ENCODE assay signal across 13 cellular contexts in the genomic region with DNA sequence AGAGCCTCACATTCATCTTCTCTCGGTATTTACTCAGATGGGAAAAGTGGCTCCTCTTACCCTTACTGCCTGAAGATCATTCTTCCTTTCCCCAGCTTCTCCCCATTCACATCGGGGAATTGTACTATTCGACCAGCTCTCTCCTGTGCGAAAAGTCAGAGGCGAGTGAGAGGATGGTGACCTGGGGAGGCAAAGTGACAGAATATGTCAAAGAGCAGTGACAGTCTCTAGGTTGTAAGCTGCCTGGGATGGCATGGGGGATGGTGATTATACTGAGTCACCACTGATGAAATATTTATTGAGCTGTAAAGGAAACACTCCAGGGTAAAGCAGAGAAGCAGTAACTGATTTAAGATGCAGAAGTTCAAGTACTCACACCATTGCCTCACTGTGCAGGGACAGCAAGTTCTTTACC. TPM values are rescaled to one million over a fixed set of nuclear protein-coding genes. Genes with fewer than 3 reads are reported as not detected.
DNase-seq lines count a peak whose midpoint lies in the region; ATAC-seq and TF ChIP-seq lines count a peak whose summit lies in the region.
"Had no signal": no experiment of that assay in that cellular context is flagged by ENCODE, and none has a peak within 500 bp of the region (broad histone marks: within the 10 kb centered on the region; RNA-seq: fewer than 3 reads in every experiment).

No MANE protein-coding gene starts in this region.

- DNase-seq in DMS 273 (lab: John Stamatoyannopoulos, UW; ENCODE audit: unreplicated experiment) (peak; percentile 16), DMS 273 treated with DMSO at 0.1 percent for 48 hours (lab: John Stamatoyannopoulos, UW) (no peak), PC-3 (peak; percentile 75), fibroblast of lung (ENCODE audit: low read depth in 2 of 2) (peak; percentile 15 to 25), NCI-H1048 (lab: John Stamatoyannopoulos, UW) (no peak)
- DNase-seq in stimulated activated effector memory CD8-positive, alpha-beta T cell treated with anti-CD3 and anti-CD28 coated beads, Interleukin-12 subunit alpha, Interleukin-12 subunit beta, amount 100 ng/mL, for 72 hours (ENCODE audit: low spot score in 2 of 2), result no peak
- no peak for DNase-seq in activated T-cell treated with anti-CD3 and anti-CD28 coated beads, Interleukin-2, amount 50 U/mL, for 72 hours
- DNase-seq in CD8-positive, alpha-beta T cell, result no peak
- DNase-seq: activated CD4-positive, alpha-beta T cell treated with anti-CD3 and anti-CD28 coated beads, Interleukin-2, amount 50 U/mL, for 48 hours; activated naive CD8-positive, alpha-beta T cell treated with anti-CD3 and anti-CD28 coated beads, Interleukin-2, amount 10 ng/mL, durations not matched to agents 7 days and 5 days; naive B cell; stimulated activated CD4-positive, alpha-beta T cell treated with anti-CD3 and anti-CD28 coated beads, Interleukin-15, amount 100 ng/mL, for 24 hours; stimulated activated naive CD4-positive, alpha-beta T cell treated with Interleukin-2 at 50 U/mL for 16 hours had no signal

- H4K20me1 ChIP-seq in PC-3 (ENCODE audit: low read length) (no peaks in the 10 kb centered on the region), fibroblast of lung (ENCODE audit: control insufficient read depth, extremely low read depth, insufficient read depth, low read length) (no peaks in the 10 kb centered on the region)

- no peak overlapping the region for H3K27ac ChIP-seq in PC-3 (ENCODE audit: low read length)
- no peak overlapping the region for H3K27ac ChIP-seq in fibroblast of lung (ENCODE audit: insufficient read depth, low read length)
- no peak overlapping the region for H3K27ac ChIP-seq in CD8-positive, alpha-beta T cell (ENCODE audit: low read depth, low read length)

- H3K79me2 ChIP-seq in PC-3 (ENCODE audit: low read length), result no peaks in the 10 kb centered on the region
- H3K79me2 ChIP-seq in fibroblast of lung (ENCODE audit: control insufficient read depth, insufficient read depth, low read length), result no peaks in the 10 kb centered on the region

- no peaks in the 10 kb centered on the region for H3F3A ChIP-seq in PC-3 (ENCODE audit: low read length, unreplicated experiment)

- H3K9ac ChIP-seq in PC-3 (ENCODE audit: low read length) (no peak overlapping the region), fibroblast of lung (ENCODE audit: insufficient read depth, low read length) (no peak overlapping the region)

- H2AFZ ChIP-seq in PC-3 (ENCODE audit: low read length) (no peak overlapping the region), fibroblast of lung (ENCODE audit: low read length) (no peak overlapping the region)

- peaks cover 5% of the 10 kb centered on the region; the same call in 1 of the 2 replicates for H3K27me3 ChIP-seq in PC-3 (ENCODE audit: low read length)
- no peaks in the 10 kb centered on the region for H3K27me3 ChIP-seq in fibroblast of lung (ENCODE audit: control insufficient read depth, insufficient read depth, low read length)
- no peaks in the 10 kb centered on the region for H3K27me3 ChIP-seq in CD8-positive, alpha-beta T cell (ENCODE audit: insufficient read depth, low read length)

- H3K4me1 ChIP-seq in PC-3 (ENCODE audit: insufficient read depth, low read length), result peaks cover 15% of the 10 kb centered on the region
- no peaks in the 10 kb centered on the region for H3K4me1 ChIP-seq in fibroblast of lung (ENCODE audit: control insufficient read depth, extremely low read depth, insufficient read depth, low read length)
- no peaks in the 10 kb centered on the region for H3K4me1 ChIP-seq in CD8-positive, alpha-beta T cell (ENCODE audit: insufficient read depth, low read length)

- intact Hi-C loops in PC-3 (cut with micrococcal nuclease), result no loop called here
- intact Hi-C loops in CD8-positive, alpha-beta T cell (cut with DNase I, micrococcal nuclease), result no loop called here

- peaks cover 5% of the 10 kb centered on the region for H3K27me3 Mint-ChIP-seq in activated T-cell treated with anti-CD3 and anti-CD28 coated beads, Interleukin-2, amount 50 U/mL, for 72 hours (ENCODE audit: low read depth)
- no peaks in the 10 kb centered on the region for H3K27me3 Mint-ChIP-seq in CD8-positive, alpha-beta T cell (ENCODE audit: low read depth)
- H3K27me3 Mint-ChIP-seq: naive B cell had no signal

- CTCF ChIA-PET in PC-3 (lab: Charles Lee), result interaction anchor here (0.7 to 1.4 kb wide), 2 partner anchors 29 to 85 kb away, joined by 3 to 7 read pairs; no protein-coding TSS in a partner anchor
- CTCF ChIA-PET in CD8-positive, alpha-beta T cell (lab: Charles Lee), result interaction anchor here (0.9 to 2.7 kb wide), 5 partner anchors 12 to 204 kb away, joined by 3 to 11 read pairs (median 5); no protein-coding TSS in a partner anchor

- POLR2A ChIA-PET in PC-3 (lab: Charles Lee; ENCODE audit: unreplicated experiment), result interaction anchor here (0.6 kb wide), 1 partner anchor 76 kb away, joined by 3 read pairs; no protein-coding TSS in a partner anchor
- POLR2A ChIA-PET in CD8-positive, alpha-beta T cell (lab: Charles Lee), result interaction anchor here (0.7 kb wide), 1 partner anchor 23 kb away, joined by 3 read pairs; no protein-coding TSS in a partner anchor

- H3K4me2 ChIP-seq in PC-3 (ENCODE audit: low read length), result peak overlapping the region; percentile 38; the same call in 1 of the 2 replicates
- H3K4me2 ChIP-seq in fibroblast of lung (ENCODE audit: extremely low read depth, insufficient read depth, low read length), result no peak overlapping the region

- H3K4me3 ChIP-seq in PC-3 (ENCODE audit: low read length), result no peak overlapping the region
- H3K4me3 ChIP-seq in fibroblast of lung (replicated peaks in 1 of 4; ENCODE audit: control extremely low read depth in 1 of 4, insufficient read depth in 1 of 4, low read depth in 3 of 4, low read length in 4 of 4), result no peak overlapping the region
- H3K4me3 ChIP-seq in CD8-positive, alpha-beta T cell (ENCODE audit: low read depth, low read length), result no peak overlapping the region

- no peaks in the 10 kb centered on the region for H3K4me1 Mint-ChIP-seq in stimulated activated effector memory CD8-positive, alpha-beta T cell treated with anti-CD3 and anti-CD28 coated beads, Interleukin-12 subunit alpha, Interleukin-12 subunit beta, amount 100 ng/mL, for 72 hours
- no peaks in the 10 kb centered on the region for H3K4me1 Mint-ChIP-seq in activated T-cell treated with anti-CD3 and anti-CD28 coated beads, Interleukin-2, amount 50 U/mL, for 72 hours (ENCODE audit: low read depth)
- H3K4me1 Mint-ChIP-seq in CD8-positive, alpha-beta T cell (ENCODE audit: low read depth), result no peaks in the 10 kb centered on the region
- H3K4me1 Mint-ChIP-seq: activated naive CD8-positive, alpha-beta T cell treated with anti-CD3 and anti-CD28 coated beads, Interleukin-2, amount 10 ng/mL, durations not matched to agents 7 days and 5 days; naive B cell had no signal

- H3K9me3 ChIP-seq in PC-3 (ENCODE audit: low read length), result no peaks in the 10 kb centered on the region
- H3K9me3 ChIP-seq in fibroblast of lung (ENCODE audit: control insufficient read depth, insufficient read depth, low read depth, low read length), result no peaks in the 10 kb centered on the region
- H3K9me3 ChIP-seq in CD8-positive, alpha-beta T cell (ENCODE audit: low read length), result no peaks in the 10 kb centered on the region

- ATAC-seq in PC-3, result peak; percentile 97
- ATAC-seq in stimulated activated effector memory CD8-positive, alpha-beta T cell treated with anti-CD3 and anti-CD28 coated beads, Interleukin-12 subunit alpha, Interleukin-12 subunit beta, amount 100 ng/mL, for 72 hours, result peak; percentile 44
- no peak for ATAC-seq in activated T-cell treated with anti-CD3 and anti-CD28 coated beads, Interleukin-2, amount 50 U/mL, for 72 hours (replicated peaks in 1 of 2)
- ATAC-seq in CD8-positive, alpha-beta T cell, result no peak

- no TSS peak for BruUV-seq in PC-3 (replicated peaks; lab: Mats Ljungman, UMichigan)

- H3K4me3 Mint-ChIP-seq in stimulated activated effector memory CD8-positive, alpha-beta T cell treated with anti-CD3 and anti-CD28 coated beads, Interleukin-12 subunit alpha, Interleukin-12 subunit beta, amount 100 ng/mL, for 72 hours, result no peak overlapping the region
- no peak overlapping the region for H3K4me3 Mint-ChIP-seq in activated T-cell treated with anti-CD3 and anti-CD28 coated beads, Interleukin-2, amount 50 U/mL, for 72 hours
- H3K4me3 Mint-ChIP-seq in CD8-positive, alpha-beta T cell, result no peak overlapping the region
- H3K4me3 Mint-ChIP-seq: activated naive CD8-positive, alpha-beta T cell treated with anti-CD3 and anti-CD28 coated beads, Interleukin-2, amount 10 ng/mL, durations not matched to agents 7 days and 5 days; naive B cell had no signal

- no peaks in the 10 kb centered on the region for H3K36me3 ChIP-seq in PC-3 (ENCODE audit: low read depth, low read length)
- no peaks in the 10 kb centered on the region for H3K36me3 ChIP-seq in fibroblast of lung (ENCODE audit: control insufficient read depth, insufficient read depth, low read length)
- no peaks in the 10 kb centered on the region for H3K36me3 ChIP-seq in CD8-positive, alpha-beta T cell (ENCODE audit: insufficient read depth, low read length)

- no peaks in the 10 kb centered on the region for H3K9me3 Mint-ChIP-seq in stimulated activated effector memory CD8-positive, alpha-beta T cell treated with anti-CD3 and anti-CD28 coated beads, Interleukin-12 subunit alpha, Interleukin-12 subunit beta, amount 100 ng/mL, for 72 hours
- no peaks in the 10 kb centered on the region for H3K9me3 Mint-ChIP-seq in activated T-cell treated with anti-CD3 and anti-CD28 coated beads, Interleukin-2, amount 50 U/mL, for 72 hours
- no peaks in the 10 kb centered on the region for H3K9me3 Mint-ChIP-seq in CD8-positive, alpha-beta T cell
- H3K9me3 Mint-ChIP-seq: activated naive CD8-positive, alpha-beta T cell treated with anti-CD3 and anti-CD28 coated beads, Interleukin-2, amount 10 ng/mL, durations not matched to agents 7 days and 5 days; naive B cell had no signal

- H3K9me2 ChIP-seq in PC-3 (replicated peaks; ENCODE audit: low read length), result no peaks in the 10 kb centered on the region

- no peak for TF ChIP-seq CTCF in PC-3 (conservative IDR thresholded peaks at IDR 0.05; ENCODE audit: low read depth, low read length)
- TF ChIP-seq CTCF in fibroblast of lung (conservative IDR thresholded peaks at IDR 0.05 in 1 of 2, IDR thresholded peaks at IDR 0.05 in 1 of 2; ENCODE audit: low read depth in 1 of 2, low read length in 2 of 2), result no peak
- TF ChIP-seq CTCF in CD8-positive, alpha-beta T cell (IDR thresholded peaks at IDR 0.05), result no peak

- H3K36me3 Mint-ChIP-seq in stimulated activated effector memory CD8-positive, alpha-beta T cell treated with anti-CD3 and anti-CD28 coated beads, Interleukin-12 subunit alpha, Interleukin-12 subunit beta, amount 100 ng/mL, for 72 hours, result no peaks in the 10 kb centered on the region
- H3K36me3 Mint-ChIP-seq in activated T-cell treated with anti-CD3 and anti-CD28 coated beads, Interleukin-2, amount 50 U/mL, for 72 hours (ENCODE audit: insufficient read depth in 2 of 2), result no peaks in the 10 kb centered on the region
- H3K36me3 Mint-ChIP-seq in CD8-positive, alpha-beta T cell, result no peaks in the 10 kb centered on the region
- H3K36me3 Mint-ChIP-seq: activated naive CD8-positive, alpha-beta T cell treated with anti-CD3 and anti-CD28 coated beads, Interleukin-2, amount 10 ng/mL, durations not matched to agents 7 days and 5 days; naive B cell had no signal

- no peak overlapping the region for H3K27ac Mint-ChIP-seq in stimulated activated effector memory CD8-positive, alpha-beta T cell treated with anti-CD3 and anti-CD28 coated beads, Interleukin-12 subunit alpha, Interleukin-12 subunit beta, amount 100 ng/mL, for 72 hours
- no peak overlapping the region for H3K27ac Mint-ChIP-seq in activated T-cell treated with anti-CD3 and anti-CD28 coated beads, Interleukin-2, amount 50 U/mL, for 72 hours
- H3K27ac Mint-ChIP-seq in CD8-positive, alpha-beta T cell, result no peak overlapping the region
- H3K27ac Mint-ChIP-seq: activated naive CD8-positive, alpha-beta T cell treated with anti-CD3 and anti-CD28 coated beads, Interleukin-2, amount 10 ng/mL, durations not matched to agents 7 days and 5 days; naive B cell had no signal

RNA-seq across cellular contexts. Expression of gene RBM15, which starts 46.8 kb away (rescaled TPM):
- total RNA-seq in PC-3 (2014; rRNA removed), result 41.3 and 47.0 TPM in 2 replicates
- 25.9 and 26.5 TPM in 2 replicates for total RNA-seq in fibroblast of lung
- 8.4 and 10.7 TPM in 2 replicates for polyA plus RNA-seq in fibroblast of lung
- polyA plus RNA-seq in fibroblast of lung (2012), result 4.1 and 4.2 TPM in 2 replicates
- 40.5 and 54.2 TPM in 2 replicates for polyA minus RNA-seq in fibroblast of lung (ENCODE audit: low replicate concordance)
- 10 to 100 TPM; 75.0 to 77.8 TPM for total RNA-seq in activated T-cell treated with anti-CD3 and anti-CD28 coated beads, Interleukin-2, amount 50 U/mL, for 72 hours
- total RNA-seq in CD8-positive, alpha-beta T cell, result 10 to 100 TPM; 57.1 to 59.3 TPM

Comparison
In these comparisons a context has a peak if more than half of its experiments do, and no peak if none do; other contexts are left out.
1. DNase-seq: peak in DMS 273 (single experiment), PC-3 (single experiment) and fibroblast of lung (2 of 2); none in DMS 273 treated with DMSO at 0.1 percent for 48 hours (single experiment), stimulated activated effector memory CD8-positive, alpha-beta T cell treated with anti-CD3 and anti-CD28 coated beads, Interleukin-12 subunit alpha, Interleukin-12 subunit beta, amount 100 ng/mL, for 72 hours (0 of 2), activated T-cell treated with anti-CD3 and anti-CD28 coated beads, Interleukin-2, amount 50 U/mL, for 72 hours (0 of 2), CD8-positive, alpha-beta T cell (0 of 7) and NCI-H1048 (single experiment).
2. ATAC-seq: peak in PC-3 (single experiment) and stimulated activated effector memory CD8-positive, alpha-beta T cell treated with anti-CD3 and anti-CD28 coated beads, Interleukin-12 subunit alpha, Interleukin-12 subunit beta, amount 100 ng/mL, for 72 hours (single experiment); none in activated T-cell treated with anti-CD3 and anti-CD28 coated beads, Interleukin-2, amount 50 U/mL, for 72 hours (0 of 2) and CD8-positive, alpha-beta T cell (single experiment).